In genomic region chr11:19199766-19200165, GRCh38 we compare ENCODE assay signal across 24 cellular contexts. TPM values are rescaled to one million over a fixed set of nuclear protein-coding genes. Genes with fewer than 3 reads are reported as not detected.
DNase-seq lines count a peak whose midpoint lies in the region; ATAC-seq and TF ChIP-seq lines count a peak whose summit lies in the region.
"Had no signal": no experiment of that assay in that cellular context is flagged by ENCODE, and none has a peak within 500 bp of the region (broad histone marks: within the 10 kb centered on the region; RNA-seq: fewer than 3 reads in every experiment).

No MANE protein-coding gene starts in this region.

- no peaks in the 10 kb centered on the region for H3K36me3 Mint-ChIP-seq in chondrocyte (ENCODE audit: low read depth)
- H3K36me3 Mint-ChIP-seq: memory B cell, natural killer cell had no signal

- no peaks in the 10 kb centered on the region for H3K9me3 Mint-ChIP-seq in chondrocyte (ENCODE audit: low read depth)
- H3K9me3 Mint-ChIP-seq: activated CD4-positive, alpha-beta T cell treated with anti-CD3 and anti-CD28 coated beads, Interleukin-2, amount 10 ng/mL, durations not matched to agents 7 days and 5 days; memory B cell; natural killer cell had no signal

- POLR2A ChIA-PET in PC-3 (lab: Charles Lee; ENCODE audit: unreplicated experiment): interaction anchor here (0.5 kb wide), 1 partner anchor 31 kb away, joined by 3 read pairs; no protein-coding TSS in a partner anchor

- peak; percentile 43 for DNase-seq in M059J (ENCODE audit: low read depth)
- DNase-seq in PC-3: peak; percentile 13
- DNase-seq in chondrocyte (ENCODE audit: low spot score): no peak
- no peak for DNase-seq in mucosa of descending colon
- DNase-seq in SW 1271 (lab: John Stamatoyannopoulos, UW): no peak
- no peak for DNase-seq in NCI-H1417 (lab: John Stamatoyannopoulos, UW)
- no peak for DNase-seq in activated CD4-positive, alpha-beta T cell treated with anti-CD3 and anti-CD28 coated beads for 4 hours
- DNase-seq in AG08396 (ENCODE audit: low spot score): no peak
- DNase-seq: activated CD4-positive, alpha-beta T cell treated with anti-CD3 and anti-CD28 coated beads, Interleukin-2, amount 10 ng/mL, durations not matched to agents 7 days and 5 days; activated CD8-positive, alpha-beta memory T cell treated with anti-CD3 and anti-CD28 coated beads, Interleukin-2, amount 50 U/mL, for 48 hours; activated gamma-delta T cell; adrenal gland; caudate nucleus; COR-L47; effector CD8-positive, alpha-beta T cell; head of caudate nucleus; natural killer cell; NCI-H187; stimulated activated CD4-positive, alpha-beta T cell treated with anti-CD3 and anti-CD28 coated beads, Interleukin-4, amount 100 ng/mL, for 24 hours had no signal

- no peak overlapping the region for H3K4me3 ChIP-seq in PC-3 (ENCODE audit: low read length)
- no peak overlapping the region for H3K4me3 ChIP-seq in mucosa of descending colon
- H3K4me3 ChIP-seq: adrenal gland, esophagus muscularis mucosa, smooth muscle cell had no signal

- H3K36me3 ChIP-seq in PC-3 (ENCODE audit: low read depth, low read length): no peaks in the 10 kb centered on the region
- no peaks in the 10 kb centered on the region for H3K36me3 ChIP-seq in mucosa of descending colon (ENCODE audit: low read depth)
- H3K36me3 ChIP-seq: adrenal gland, esophagus muscularis mucosa had no signal

- peaks cover 27% of the 10 kb centered on the region for H3K4me1 Mint-ChIP-seq in chondrocyte (ENCODE audit: low read depth)
- H3K4me1 Mint-ChIP-seq: activated CD4-positive, alpha-beta T cell treated with anti-CD3 and anti-CD28 coated beads, Interleukin-2, amount 10 ng/mL, durations not matched to agents 7 days and 5 days; B cell; memory B cell had no signal

- H3K9ac ChIP-seq in PC-3 (ENCODE audit: low read length): no peak overlapping the region

- no peak overlapping the region for H2AFZ ChIP-seq in PC-3 (ENCODE audit: low read length)

- intact Hi-C loops in PC-3 (cut with micrococcal nuclease) (loop anchor here (1.0 kb wide), 1 partner anchor 34 kb away; no protein-coding TSS in a partner anchor), mucosa of descending colon (cut with DNase I, micrococcal nuclease) (no loop called here)

- H3K9me3 ChIP-seq in PC-3 (ENCODE audit: low read length) (no peaks in the 10 kb centered on the region), mucosa of descending colon (no peaks in the 10 kb centered on the region)
- H3K9me3 ChIP-seq: adrenal gland, esophagus muscularis mucosa had no signal

- TF ChIP-seq CTCF in PC-3 (conservative IDR thresholded peaks at IDR 0.05; ENCODE audit: low read depth, low read length) (no peak), chondrocyte (IDR thresholded peaks at IDR 0.05) (no peak), mucosa of descending colon (IDR thresholded peaks at IDR 0.05) (no peak)

- H3K27me3 Mint-ChIP-seq in chondrocyte (ENCODE audit: low read depth): no peaks in the 10 kb centered on the region

- peak overlapping the region; percentile 62; the same call in 1 of the 2 replicates for H3K4me2 ChIP-seq in PC-3 (ENCODE audit: low read length)
- H3K4me2 ChIP-seq: smooth muscle cell had no signal

- ATAC-seq in PC-3 (peak; percentile 56), mucosa of descending colon (peak; percentile 42)
- ATAC-seq: natural killer cell had no signal

- no peaks in the 10 kb centered on the region for H4K20me1 ChIP-seq in PC-3 (ENCODE audit: low read length)

- H3K4me1 ChIP-seq in PC-3 (ENCODE audit: insufficient read depth, low read length) (peaks cover 28% of the 10 kb centered on the region), mucosa of descending colon (ENCODE audit: low read depth) (no peaks in the 10 kb centered on the region)
- H3K4me1 ChIP-seq: adrenal gland had no signal

- CTCF ChIA-PET in PC-3 (lab: Charles Lee): interaction anchor here (0.7 kb wide), 1 partner anchor 52 kb away, joined by 3 read pairs; no protein-coding TSS in a partner anchor

- H3F3A ChIP-seq in PC-3 (ENCODE audit: low read length, unreplicated experiment): no peaks in the 10 kb centered on the region

- no TSS peak for BruUV-seq in PC-3 (replicated peaks; lab: Mats Ljungman, UMichigan)

- no peak overlapping the region for H3K27ac ChIP-seq in PC-3 (ENCODE audit: low read length)
- H3K27ac ChIP-seq: adrenal gland, esophagus muscularis mucosa had no signal

- H3K9me2 ChIP-seq in PC-3 (replicated peaks; ENCODE audit: low read length): no peaks in the 10 kb centered on the region

- H3K27ac Mint-ChIP-seq in chondrocyte (ENCODE audit: unreplicated experiment): peak overlapping the region; percentile 23
- H3K27ac Mint-ChIP-seq: activated CD4-positive, alpha-beta T cell treated with anti-CD3 and anti-CD28 coated beads, Interleukin-2, amount 10 ng/mL, durations not matched to agents 7 days and 5 days; B cell; memory B cell; natural killer cell had no signal

- no peaks in the 10 kb centered on the region for H3K79me2 ChIP-seq in PC-3 (ENCODE audit: low read length)

- no peak overlapping the region for H3K4me3 Mint-ChIP-seq in chondrocyte (ENCODE audit: unreplicated experiment)
- H3K4me3 Mint-ChIP-seq: activated CD4-positive, alpha-beta T cell treated with anti-CD3 and anti-CD28 coated beads, Interleukin-2, amount 10 ng/mL, durations not matched to agents 7 days and 5 days; B cell; memory B cell; natural killer cell had no signal

- no peaks in the 10 kb centered on the region for H3K27me3 ChIP-seq in PC-3 (ENCODE audit: low read length)
- H3K27me3 ChIP-seq: adrenal gland, esophagus muscularis mucosa had no signal

RNA-seq across cellular contexts. Expression of gene CSRP3, which starts 2.0 kb away (rescaled TPM):
- not detected in 2 replicates for total RNA-seq in M059J (2014; rRNA removed; shearing (Covaris generic))
- total RNA-seq in PC-3 (2014; rRNA removed) (not detected in 2 replicates), chondrocyte (not detected in 3 replicates), mucosa of descending colon (under 1 TPM in 1 of 3 donors, not detected in 2; 0.94 TPM)
- total RNA-seq: activated CD4-positive, alpha-beta T cell treated with anti-CD3 and anti-CD28 coated beads, Interleukin-2, amount 10 ng/mL, durations not matched to agents 7 days and 5 days; adrenal gland; B cell; esophagus muscularis mucosa; natural killer cell; SK-MEL-5; smooth muscle cell had no signal

RNA-seq across cellular contexts. Expression of gene E2F8, which starts 41.0 kb away (rescaled TPM):
- 3.9 and 8.5 TPM in 2 replicates for total RNA-seq in M059J (2014; rRNA removed; shearing (Covaris generic))
- 11.9 and 12.3 TPM in 2 replicates for total RNA-seq in PC-3 (2014; rRNA removed)
- total RNA-seq in chondrocyte: 0.60 to 1.4 TPM (median 0.64 TPM) in 3 replicates
- total RNA-seq in mucosa of descending colon: 10 to 100 TPM in 1 of 3 donors, 1 to 10 TPM in 2; 1.7 to 10.4 (median 5.1) TPM

Comparison
In these comparisons a context has a peak if more than half of its experiments do, and no peak if none do; other contexts are left out.
1. DNase-seq: peak in M059J (single experiment) and PC-3 (single experiment); none in chondrocyte (single experiment), mucosa of descending colon (0 of 3), SW 1271 (0 of 2), NCI-H1417 (0 of 3), activated CD4-positive, alpha-beta T cell treated with anti-CD3 and anti-CD28 coated beads for 4 hours (0 of 2) and AG08396 (single experiment).